ENCODE assay signal across 16 cellular contexts in genomic region chr10:102581401-102581800, GRCh38.
DNase-seq lines count a peak whose midpoint lies in the region; ATAC-seq and TF ChIP-seq lines count a peak whose summit lies in the region.
"Had no signal": no experiment of that assay in that cellular context is flagged by ENCODE, and none has a peak within 500 bp of the region (broad histone marks: within the 10 kb centered on the region; RNA-seq: fewer than 3 reads in every experiment).

No MANE protein-coding gene starts in this region.

- ATAC-seq in T-helper 17 cell: no peak
- no peak for ATAC-seq in lower lobe of right lung
- ATAC-seq: HepG2 had no signal

- H3K36me3 ChIP-seq in lower lobe of right lung: no peaks in the 10 kb centered on the region
- no peaks in the 10 kb centered on the region for H3K36me3 ChIP-seq in stomach

- TF ChIP-seq CTCF in lower lobe of right lung (IDR thresholded peaks at IDR 0.05): no peak
- TF ChIP-seq CTCF in stomach (IDR thresholded peaks at IDR 0.05): no peak

- 73 to 78% (median 76%) methylated on average over 8 of the region's 8 CpGs for WGBS in stomach, 5 donors

- TF ChIP-seq EP300 in stomach (IDR thresholded peaks at IDR 0.05): no peak

- TF ChIP-seq POLR2A in stomach (IDR thresholded peaks at IDR 0.05): no peak

- H3K4me3 ChIP-seq in lower lobe of right lung (no peak overlapping the region), stomach (no peak overlapping the region)

- DNase-seq in activated T-cell treated with anti-CD3 and anti-CD28 coated beads, Interleukin-2, amount 50 U/mL, for 24 hours: no peak
- DNase-seq in activated T-cell treated with anti-CD3 and anti-CD28 coated beads, Interleukin-2, amount 50 U/mL, for 48 hours: no peak
- DNase-seq in T-helper 17 cell (no peak), lower lobe of right lung (no peak), stomach (no peak), NCI-H2029 (lab: John Stamatoyannopoulos, UW) (no peak), NCI-H82 (lab: John Stamatoyannopoulos, UW) (no peak), T-helper 9 cell (no peak)
- DNase-seq: H7, NCI-H1436, NCI-H2029 treated with DMSO at 0.1 percent for 48 hours, NCI-H2227 treated with DMSO at 0.1 percent for 48 hours, NCI-H524 had no signal

- H3K9me3 ChIP-seq in T-helper 17 cell (ENCODE audit: control insufficient read depth, low read length, poor library complexity, severe bottlenecking) (no peaks in the 10 kb centered on the region), lower lobe of right lung (no peaks in the 10 kb centered on the region), stomach (no peaks in the 10 kb centered on the region)

- peaks cover 18% of the 10 kb centered on the region for H3K4me1 Mint-ChIP-seq in activated T-cell treated with anti-CD3 and anti-CD28 coated beads, Interleukin-2, amount 50 U/mL, for 24 hours (ENCODE audit: low read depth)
- H3K4me1 Mint-ChIP-seq in T-helper 17 cell: peaks cover 27% of the 10 kb centered on the region

- H3K4me1 ChIP-seq in lower lobe of right lung (peaks cover 47% of the 10 kb centered on the region), stomach (peaks cover 0 to 36% (median 25%) of the 10 kb centered on the region in 4 donors)

- H3K36me3 Mint-ChIP-seq in activated T-cell treated with anti-CD3 and anti-CD28 coated beads, Interleukin-2, amount 50 U/mL, for 24 hours (ENCODE audit: low read depth): no peaks in the 10 kb centered on the region
- H3K36me3 Mint-ChIP-seq in T-helper 17 cell (ENCODE audit: low read depth): peaks cover 2% of the 10 kb centered on the region

- H3K4me3 Mint-ChIP-seq in activated T-cell treated with anti-CD3 and anti-CD28 coated beads, Interleukin-2, amount 50 U/mL, for 24 hours: no peak overlapping the region
- no peak overlapping the region for H3K4me3 Mint-ChIP-seq in T-helper 17 cell

- peak overlapping the region; percentile 41 for H3K27ac Mint-ChIP-seq in activated T-cell treated with anti-CD3 and anti-CD28 coated beads, Interleukin-2, amount 50 U/mL, for 24 hours
- H3K27ac Mint-ChIP-seq in T-helper 17 cell: peak overlapping the region; percentile 76

- no peaks in the 10 kb centered on the region for H3K27me3 Mint-ChIP-seq in activated T-cell treated with anti-CD3 and anti-CD28 coated beads, Interleukin-2, amount 50 U/mL, for 24 hours
- H3K27me3 Mint-ChIP-seq in T-helper 17 cell: no peaks in the 10 kb centered on the region

- H3K27ac ChIP-seq in lower lobe of right lung (peak overlapping the region; percentile 49), stomach (peak overlapping the region in 3 of 5 donors; percentile 10 to 52 (median 13))
- H3K27ac ChIP-seq: C4-2B, KMS-11 had no signal

- intact Hi-C loops in lower lobe of right lung (cut with DNase I): loop anchor here (10.0 kb wide), 1 partner anchor 77 kb away; the partner anchor contains the start of genes ACTR1A and SUFU
- intact Hi-C loops in stomach (cut with DNase I; ENCODE audit: low total_unique reads): loop anchor here (5.0 kb wide), 1 partner anchor 74 kb away; no protein-coding TSS in a partner anchor

- no peaks in the 10 kb centered on the region for H3K9me3 Mint-ChIP-seq in activated T-cell treated with anti-CD3 and anti-CD28 coated beads, Interleukin-2, amount 50 U/mL, for 24 hours

- H3K27me3 ChIP-seq in lower lobe of right lung (ENCODE audit: low read depth): no peaks in the 10 kb centered on the region
- no peaks in the 10 kb centered on the region for H3K27me3 ChIP-seq in stomach
